Comparison of ENCODE assay signal across 27 cellular contexts in genomic region chr7:100964630-100965029, GRCh38. TPM values are rescaled to one million over a fixed set of nuclear protein-coding genes. Genes with fewer than 3 reads are reported as not detected.
A peak's percentile ranks its signal among the peaks of the same experiment; 100 is the strongest.
DNase-seq lines count a peak whose midpoint lies in the region; ATAC-seq, FAIRE-seq and TF ChIP-seq lines count a peak whose summit lies in the region.
"Had no signal": no experiment of that assay in that cellular context is flagged by ENCODE, and none has a peak within 500 bp of the region (broad histone marks: within the 10 kb centered on the region; RNA-seq: fewer than 3 reads in every experiment).

No MANE protein-coding gene starts in this region.

- H2AFZ ChIP-seq in HepG2 (ENCODE audit: low read length) = no peak overlapping the region

- no peaks in the 10 kb centered on the region for H3K36me3 ChIP-seq in HepG2 (replicated peaks in 1 of 2; ENCODE audit: control insufficient read depth in 1 of 2, insufficient read depth in 2 of 2, low read length in 2 of 2)

- peaks cover 12 to 42% of the 10 kb centered on the region in 2 experiments for H3K27me3 ChIP-seq in HepG2 (ENCODE audit: control insufficient read depth in 1 of 2, insufficient read depth in 2 of 2, low read length in 2 of 2)

- H4K20me1 ChIP-seq in HepG2 (ENCODE audit: insufficient read depth, low read length) = no peaks in the 10 kb centered on the region

- no peak for TF ChIP-seq RAD21 in HepG2 (CRISPR knock-in tag; IDR thresholded peaks at IDR 0.05)

- in situ Hi-C loops in GM13976 (cut with MboI; ENCODE audit: low sequenced_read_pairs, unreplicated experiment) = loop anchor here (5.0 kb wide), 1 partner anchor 93 kb away; no protein-coding TSS in a partner anchor
- in situ Hi-C loops in HepG2 (cut with HindIII; ENCODE audit: extremely low pct_ligation_motif_present, low pct_unique_long_range_greater_than_20kb) = loop anchor here (5.0 kb wide), 1 partner anchor 93 kb away; no protein-coding TSS in a partner anchor

- TF ChIP-seq EP300 in HepG2 (IDR thresholded peaks at IDR 0.05; ENCODE audit: low read depth in 2 of 2, low read length in 2 of 2) = no peak
- no peak for TF ChIP-seq EP300 in HepG2 (CRISPR knock-in tag; IDR thresholded peaks at IDR 0.05; ENCODE audit: borderline replicate concordance)

- TF ChIP-seq CTCF in GM13976 (IDR thresholded peaks at IDR 0.05; ENCODE audit: borderline replicate concordance, control extremely low read depth, extremely low read depth, insufficient read depth, missing control alignments) (peak; percentile 0), HepG2 (CRISPR knock-in tag; IDR thresholded peaks at IDR 0.05) (no peak), omental fat pad (IDR thresholded peaks at IDR 0.05) (no peak)

- H3K27ac ChIP-seq in HepG2 (ENCODE audit: extremely low read length, insufficient read depth, low read length) = no peak overlapping the region

- no peak overlapping the region for H3K9ac ChIP-seq in HepG2 (ENCODE audit: insufficient read depth, low read depth, low read length)

- ATAC-seq in T-helper 17 cell (no peak), HepG2 (no peak), omental fat pad (ENCODE audit: low FRiP score) (no peak)
- ATAC-seq: CD8-positive, alpha-beta T cell; HCT116; Panc1 had no signal

- H3K27ac Mint-ChIP-seq in T-helper 17 cell = no peak overlapping the region
- H3K27ac Mint-ChIP-seq: CD8-positive, alpha-beta T cell had no signal

- no TSS peak for BruUV-seq in HepG2 (replicated peaks; lab: Mats Ljungman, UMichigan)

- peaks cover 17% of the 10 kb centered on the region for H3K4me1 Mint-ChIP-seq in T-helper 17 cell

- DNase-seq in GM13976 (ENCODE audit: low spot score) (peak; percentile 41), T-helper 17 cell (no peak), epidermal melanocyte (ENCODE audit: insufficient read length, low spot score) (peak; percentile 15), HepG2 (ENCODE audit: low spot score) (no peak), NCI-H128 (lab: John Stamatoyannopoulos, UW; ENCODE audit: unreplicated experiment) (no peak), omental fat pad (ENCODE audit: low spot score) (no peak)
- DNase-seq in activated effector memory CD4-positive, alpha-beta T cell treated with anti-CD3 and anti-CD28 coated beads, Interleukin-2, amount 50 U/mL, for 16 hours = no peak
- DNase-seq: AML-193; C1 segment of cervical spinal cord; Calu3; CD8-positive, alpha-beta T cell; DMS153; MV-4-11; NCI-H1105 treated with DMSO at 0.1 percent for 48 hours; NCI-H1694; NCI-H2081; NCI-H2171; NCI-H345; NCI-H524; NCI-H82 had no signal

- no peak overlapping the region for H3K4me2 ChIP-seq in HepG2 (ENCODE audit: low read depth, low read length)

- POLR2A ChIA-PET in HepG2 (lab: Yijun Ruan, JAX) = no interaction called here

- peaks cover 3% of the 10 kb centered on the region for H3K9me3 ChIP-seq in T-helper 17 cell (ENCODE audit: control insufficient read depth, low read length, poor library complexity, severe bottlenecking)
- no peaks in the 10 kb centered on the region for H3K9me3 ChIP-seq in HepG2 (ENCODE audit: low read length)

- FAIRE-seq in HepG2 (lab: Jason Lieb, UNC) = no peak
- FAIRE-seq: G401.6 had no signal

- H3K79me2 ChIP-seq in HepG2 (ENCODE audit: insufficient read depth, low read length) = no peaks in the 10 kb centered on the region

- 17% methylated on average over 7 of the region's 7 CpGs for WGBS in HepG2 (ENCODE audit: low lambda C conversion rate)

- peaks cover 11% of the 10 kb centered on the region for H3K36me3 Mint-ChIP-seq in T-helper 17 cell (ENCODE audit: low read depth)
- H3K36me3 Mint-ChIP-seq: CD8-positive, alpha-beta T cell had no signal

- peaks cover 64% of the 10 kb centered on the region for H3K27me3 Mint-ChIP-seq in T-helper 17 cell

- H3K4me3 ChIP-seq in HepG2 (replicated peaks in 1 of 3; ENCODE audit: insufficient read depth in 1 of 3, low read depth in 2 of 3, low read length in 3 of 3) = no peak overlapping the region

- CTCF ChIA-PET in HepG2 (lab: Yijun Ruan, JAX; ENCODE audit: low intra/inter-chr PET ratio, low total read pairs) = no interaction called here

- intact Hi-C loops in HepG2 (cut with micrococcal nuclease; ENCODE audit: unreplicated experiment) = no loop called here

- peak overlapping the region; percentile 70 for H3K4me3 Mint-ChIP-seq in T-helper 17 cell

- no peak for TF ChIP-seq POLR2A in HepG2 (IDR thresholded peaks at IDR 0.05; ENCODE audit: insufficient read depth in 1 of 2, low read depth in 2 of 2, low read length in 2 of 2)

- 0 out of 2 replicates have a peak, but pooled peaks cover 10% of the 10 kb centered on the region for H3K4me1 ChIP-seq in HepG2 (ENCODE audit: insufficient read depth, low read length)

RNA-seq across cellular contexts. Expression of gene MUC12, which starts 4.7 kb away (rescaled TPM):
- total RNA-seq in T-helper 17 cell (1 to 10 TPM in 1 of 2 donors, not detected in 1; 1.1 TPM), HepG2 (2016; rRNA removed; fragmentation: Illumina TruSeq; extraction: Trizol) (not detected in 2 replicates), omental fat pad (1 to 10 TPM in 1 of 4 donors, not detected in 3; 2.4 TPM)
- total RNA-seq in HepG2 (2016; cell fraction: cytosol; rRNA removed; fragmentation: Illumina TruSeq; extraction: Trizol; ENCODE audit: low read depth) = not detected in 2 replicates
- not detected in 2 replicates for total RNA-seq in HepG2 (2016; cell fraction: insoluble cytoplasmic fraction; rRNA removed; fragmentation: Illumina TruSeq; extraction: Trizol)
- total RNA-seq in HepG2 (2016; cell fraction: membrane; rRNA removed; fragmentation: Illumina TruSeq; extraction: Trizol) = 0.62 TPM in 1 of 2 replicates, not detected in the other
- total RNA-seq in HepG2 (2016; cell fraction: nucleus; rRNA removed; fragmentation: Illumina TruSeq; extraction: Trizol) = not detected in 2 replicates
- not detected in 2 replicates for polyA plus RNA-seq in HepG2 (2011; rRNA removed)
- not detected in 2 replicates for polyA plus RNA-seq in HepG2 (2011; cell fraction: cytosol; rRNA removed)
- polyA plus RNA-seq in HepG2 (2011; cell fraction: nucleus; rRNA removed) = 0.16 TPM in 1 of 2 replicates, not detected in the other
- 0.01 and 0.13 TPM in 2 replicates for polyA plus RNA-seq in HepG2 (2012)
- polyA plus RNA-seq in HepG2 (2016; cell fraction: cytosol; fragmentation: Illumina TruSeq; extraction: Trizol; ENCODE audit: low read depth) = not detected in 2 replicates
- not detected in 2 replicates for polyA plus RNA-seq in HepG2 (2016; cell fraction: insoluble cytoplasmic fraction; fragmentation: Illumina TruSeq; extraction: Trizol; ENCODE audit: low read depth)
- not detected in 2 replicates for polyA plus RNA-seq in HepG2 (2016; cell fraction: membrane; fragmentation: Illumina TruSeq; extraction: Trizol; ENCODE audit: low read depth)
- polyA plus RNA-seq in HepG2 (2016; cell fraction: nucleus; fragmentation: Illumina TruSeq; extraction: Trizol; ENCODE audit: insufficient read depth, low read depth) = 0.84 TPM in 1 of 2 replicates, not detected in the other
- polyA minus RNA-seq in HepG2 (2011; rRNA and poly(A)+ RNA removed; ENCODE audit: low replicate concordance) = not detected in 2 replicates
- not detected in 2 replicates for polyA minus RNA-seq in HepG2 (2011; cell fraction: cytosol; rRNA and poly(A)+ RNA removed)
- polyA minus RNA-seq in HepG2 (2011; cell fraction: nucleus; rRNA and poly(A)+ RNA removed) = not detected in 2 replicates
- total RNA-seq: A172; CD8-positive, alpha-beta T cell; HT1080 had no signal

RNA-seq across cellular contexts. Expression of gene MUC3A, which starts 15.3 kb away (rescaled TPM):
- total RNA-seq in T-helper 17 cell = not detected
- total RNA-seq in HepG2 (2016; rRNA removed; fragmentation: Illumina TruSeq; extraction: Trizol) = not detected in 2 replicates
- not detected in 2 replicates for total RNA-seq in HepG2 (2016; cell fraction: cytosol; rRNA removed; fragmentation: Illumina TruSeq; extraction: Trizol; ENCODE audit: low read depth)
- total RNA-seq in HepG2 (2016; cell fraction: insoluble cytoplasmic fraction; rRNA removed; fragmentation: Illumina TruSeq; extraction: Trizol) = not detected in 2 replicates
- not detected in 2 replicates for total RNA-seq in HepG2 (2016; cell fraction: membrane; rRNA removed; fragmentation: Illumina TruSeq; extraction: Trizol)
- total RNA-seq in HepG2 (2016; cell fraction: nucleus; rRNA removed; fragmentation: Illumina TruSeq; extraction: Trizol) = not detected in 2 replicates
- 0.01 and 0.07 TPM in 2 replicates for polyA plus RNA-seq in HepG2 (2011; rRNA removed)
- polyA plus RNA-seq in HepG2 (2011; cell fraction: cytosol; rRNA removed) = 0.01 and 0.03 TPM in 2 replicates
- polyA plus RNA-seq in HepG2 (2011; cell fraction: nucleus; rRNA removed) = 0.19 and 0.21 TPM in 2 replicates
- 0.20 and 0.23 TPM in 2 replicates for polyA plus RNA-seq in HepG2 (2012)
- 0.17 TPM in 1 of 2 replicates, not detected in the other for polyA plus RNA-seq in HepG2 (2016; cell fraction: cytosol; fragmentation: Illumina TruSeq; extraction: Trizol; ENCODE audit: low read depth)
- 0.17 TPM in 1 of 2 replicates, not detected in the other for polyA plus RNA-seq in HepG2 (2016; cell fraction: insoluble cytoplasmic fraction; fragmentation: Illumina TruSeq; extraction: Trizol; ENCODE audit: low read depth)
- 0.17 and 0.26 TPM in 2 replicates for polyA plus RNA-seq in HepG2 (2016; cell fraction: membrane; fragmentation: Illumina TruSeq; extraction: Trizol; ENCODE audit: low read depth)
- polyA plus RNA-seq in HepG2 (2016; cell fraction: nucleus; fragmentation: Illumina TruSeq; extraction: Trizol; ENCODE audit: insufficient read depth, low read depth) = 0.12 and 0.32 TPM in 2 replicates
- polyA minus RNA-seq in HepG2 (2011; rRNA and poly(A)+ RNA removed; ENCODE audit: low replicate concordance) = not detected in 2 replicates
- not detected in 2 replicates for polyA minus RNA-seq in HepG2 (2011; cell fraction: cytosol; rRNA and poly(A)+ RNA removed)
- under 0.01 and 0.13 TPM in 2 replicates for polyA minus RNA-seq in HepG2 (2011; cell fraction: nucleus; rRNA and poly(A)+ RNA removed)
- total RNA-seq in omental fat pad = 1 to 10 TPM in 1 of 4 donors, under 1 TPM in 3; 0.09 to 1.1 (median 0.24) TPM
- total RNA-seq: A172; CD8-positive, alpha-beta T cell; HT1080; M059J had no signal
- polyA plus RNA-seq: AG04450 had no signal

RNA-seq across cellular contexts. Expression of gene MUC17, which starts 55.3 kb away (rescaled TPM):
- not detected for total RNA-seq in T-helper 17 cell
- not detected in 2 replicates for total RNA-seq in HepG2 (2016; rRNA removed; fragmentation: Illumina TruSeq; extraction: Trizol)
- total RNA-seq in HepG2 (2016; cell fraction: cytosol; rRNA removed; fragmentation: Illumina TruSeq; extraction: Trizol; ENCODE audit: low read depth) = not detected in 2 replicates
- not detected in 2 replicates for total RNA-seq in HepG2 (2016; cell fraction: insoluble cytoplasmic fraction; rRNA removed; fragmentation: Illumina TruSeq; extraction: Trizol)
- total RNA-seq in HepG2 (2016; cell fraction: membrane; rRNA removed; fragmentation: Illumina TruSeq; extraction: Trizol) = not detected in 2 replicates
- not detected in 2 replicates for total RNA-seq in HepG2 (2016; cell fraction: nucleus; rRNA removed; fragmentation: Illumina TruSeq; extraction: Trizol)
- polyA plus RNA-seq in HepG2 (2011; rRNA removed) = 0.01 TPM in 1 of 2 replicates, not detected in the other
- polyA plus RNA-seq in HepG2 (2011; cell fraction: cytosol; rRNA removed) = under 0.01 TPM in 1 of 2 replicates, not detected in the other
- 0.02 TPM in 1 of 2 replicates, not detected in the other for polyA plus RNA-seq in HepG2 (2011; cell fraction: nucleus; rRNA removed)
- polyA plus RNA-seq in HepG2 (2012) = not detected in 2 replicates
- not detected in 2 replicates for polyA plus RNA-seq in HepG2 (2016; cell fraction: cytosol; fragmentation: Illumina TruSeq; extraction: Trizol; ENCODE audit: low read depth)
- not detected in 2 replicates for polyA plus RNA-seq in HepG2 (2016; cell fraction: insoluble cytoplasmic fraction; fragmentation: Illumina TruSeq; extraction: Trizol; ENCODE audit: low read depth)
- not detected in 2 replicates for polyA plus RNA-seq in HepG2 (2016; cell fraction: membrane; fragmentation: Illumina TruSeq; extraction: Trizol; ENCODE audit: low read depth)
- polyA plus RNA-seq in HepG2 (2016; cell fraction: nucleus; fragmentation: Illumina TruSeq; extraction: Trizol; ENCODE audit: insufficient read depth, low read depth) = not detected in 2 replicates
- 0.09 TPM in 1 of 2 replicates, not detected in the other for polyA minus RNA-seq in HepG2 (2011; rRNA and poly(A)+ RNA removed; ENCODE audit: low replicate concordance)
- polyA minus RNA-seq in HepG2 (2011; cell fraction: cytosol; rRNA and poly(A)+ RNA removed) = not detected in 2 replicates
- not detected in 2 replicates for polyA minus RNA-seq in HepG2 (2011; cell fraction: nucleus; rRNA and poly(A)+ RNA removed)
- total RNA-seq in omental fat pad = not detected
- total RNA-seq: A172; Calu3; CD8-positive, alpha-beta T cell; HT1080; M059J had no signal
- polyA plus RNA-seq: AG04450 had no signal

Comparison
In these comparisons a context has a peak if more than half of its experiments do, and no peak if none do; other contexts are left out.
1. DNase-seq: peak in GM13976 (single experiment) and epidermal melanocyte (single experiment); none in T-helper 17 cell (0 of 3), HepG2 (single experiment), NCI-H128 (single experiment), omental fat pad (single experiment) and activated effector memory CD4-positive, alpha-beta T cell treated with anti-CD3 and anti-CD28 coated beads, Interleukin-2, amount 50 U/mL, for 16 hours (single experiment).